17 cellular contexts compared by ENCODE assay signal in genomic region chr6:126112171-126112632, GRCh38.
DNase-seq lines count a peak whose midpoint lies in the region; TF ChIP-seq lines count a peak whose summit lies in the region.
"Had no signal": no experiment of that assay in that cellular context is flagged by ENCODE, and none has a peak within 500 bp of the region (broad histone marks: within the 10 kb centered on the region; RNA-seq: fewer than 3 reads in every experiment).

No MANE protein-coding gene starts in this region.

- DNase-seq in Daoy (ENCODE audit: low read depth) (peak; percentile 22), NCI-H226 (peak; percentile 84), epithelial cell of esophagus (ENCODE audit: low read depth) (peak; percentile 69), myocyte (ENCODE audit: low read depth) (peak; percentile 48), type B pancreatic cell (ENCODE audit: extremely low spot score, unreplicated experiment) (no peak), NCI-H1694 treated with DMSO at 0.1 percent for 48 hours (lab: John Stamatoyannopoulos, UW) (no peak), dorsolateral prefrontal cortex (no peak), head of caudate nucleus (no peak)
- DNase-seq: activated CD4-positive, alpha-beta memory T cell treated with anti-CD3 and anti-CD28 coated beads, Interleukin-2, amount 10 ng/mL, durations not matched to agents 7 days and 5 days; aorta; CD4-positive, alpha-beta memory T cell; HCEC 1CT; heart left ventricle; NCI-H1092; nephron progenitor cell; spleen had no signal

- H3K4me3 ChIP-seq in epithelial cell of esophagus (ENCODE audit: low read length) (no peak overlapping the region), dorsolateral prefrontal cortex (no peak overlapping the region)
- H3K4me3 ChIP-seq: heart left ventricle, spleen had no signal

- peaks cover 5% of the 10 kb centered on the region for H3K36me3 Mint-ChIP-seq in type B pancreatic cell

- no peak overlapping the region for H3K27ac Mint-ChIP-seq in type B pancreatic cell
- H3K27ac Mint-ChIP-seq: activated CD4-positive, alpha-beta memory T cell treated with anti-CD3 and anti-CD28 coated beads, Interleukin-2, amount 10 ng/mL, durations not matched to agents 7 days and 5 days; CD4-positive, alpha-beta memory T cell; nephron progenitor cell had no signal

- no peak overlapping the region for H3K27ac ChIP-seq in dorsolateral prefrontal cortex
- H3K27ac ChIP-seq: heart left ventricle, RWPE1, spleen had no signal

- H3K27me3 Mint-ChIP-seq in type B pancreatic cell = no peaks in the 10 kb centered on the region
- H3K27me3 Mint-ChIP-seq: activated CD4-positive, alpha-beta memory T cell treated with anti-CD3 and anti-CD28 coated beads, Interleukin-2, amount 10 ng/mL, durations not matched to agents 7 days and 5 days; CD4-positive, alpha-beta memory T cell had no signal

- intact Hi-C loops in dorsolateral prefrontal cortex (cut with DNase I) (no loop called here), head of caudate nucleus (cut with DNase I) (no loop called here)

- H3K9me3 Mint-ChIP-seq in type B pancreatic cell = no peaks in the 10 kb centered on the region
- H3K9me3 Mint-ChIP-seq: activated CD4-positive, alpha-beta memory T cell treated with anti-CD3 and anti-CD28 coated beads, Interleukin-2, amount 10 ng/mL, durations not matched to agents 7 days and 5 days; CD4-positive, alpha-beta memory T cell; nephron progenitor cell had no signal

- H3K27me3 ChIP-seq in dorsolateral prefrontal cortex = no peaks in the 10 kb centered on the region
- H3K27me3 ChIP-seq: spleen had no signal

- peaks cover 15% of the 10 kb centered on the region for H3K4me1 Mint-ChIP-seq in type B pancreatic cell (ENCODE audit: unreplicated experiment)
- H3K4me1 Mint-ChIP-seq: activated CD4-positive, alpha-beta memory T cell treated with anti-CD3 and anti-CD28 coated beads, Interleukin-2, amount 10 ng/mL, durations not matched to agents 7 days and 5 days; CD4-positive, alpha-beta memory T cell had no signal

- no peak overlapping the region for H3K4me3 Mint-ChIP-seq in type B pancreatic cell
- H3K4me3 Mint-ChIP-seq: activated CD4-positive, alpha-beta memory T cell treated with anti-CD3 and anti-CD28 coated beads, Interleukin-2, amount 10 ng/mL, durations not matched to agents 7 days and 5 days; CD4-positive, alpha-beta memory T cell; nephron progenitor cell had no signal

- TF ChIP-seq CTCF in epithelial cell of esophagus (IDR thresholded peaks at IDR 0.05; ENCODE audit: insufficient read depth, low read depth, low read length, missing control alignments) (peak; percentile 9), type B pancreatic cell (conservative IDR thresholded peaks at IDR 0.05) (no peak), dorsolateral prefrontal cortex (IDR thresholded peaks at IDR 0.05 in 54 of 56, conservative IDR thresholded peaks at IDR 0.05 in 2 of 56; ENCODE audit: low read depth in 1 of 56, partially characterized antibody in 56 of 56) (no peak)

Comparison
In these comparisons a context has a peak if more than half of its experiments do, and no peak if none do; other contexts are left out.
1. DNase-seq: peak in Daoy (single experiment), NCI-H226 (single experiment), epithelial cell of esophagus (single experiment) and myocyte (single experiment); none in type B pancreatic cell (single experiment), NCI-H1694 treated with DMSO at 0.1 percent for 48 hours (single experiment), dorsolateral prefrontal cortex (0 of 10) and head of caudate nucleus (0 of 42).